In the genomic region with DNA sequence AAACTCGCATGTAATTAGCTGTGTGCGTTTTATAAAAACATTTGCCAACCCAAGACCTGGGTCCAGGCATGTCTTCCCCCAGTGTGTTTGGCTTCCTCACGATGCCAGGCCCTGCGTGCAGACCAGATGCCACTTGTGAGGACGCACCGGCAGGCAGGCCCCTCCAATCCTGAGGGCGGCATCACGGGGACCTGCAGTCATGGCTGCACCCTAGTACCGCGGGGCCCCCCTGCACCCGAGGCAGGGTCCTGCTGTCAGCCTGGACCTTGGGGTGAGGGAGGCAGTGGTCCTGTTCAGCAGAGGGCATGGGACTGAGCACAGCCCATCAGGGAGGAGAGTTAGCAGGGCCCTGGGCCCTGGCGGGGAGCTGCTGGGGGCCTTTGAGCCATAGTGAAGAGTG, we compare ENCODE assay signal across 1 cellular context.
TF ChIP-seq lines count a peak whose summit lies in the region.

No MANE protein-coding gene starts in this region.

TF ChIP-seq in H1, 55 proteins besides CTCF, POLR2A, EP300 and RAD21:
- TF ChIP-seq CTBP2 (IDR thresholded peaks at IDR 0.05; ENCODE audit: borderline replicate concordance, insufficient read depth, insufficient read length, low read length) = no peak
- TF ChIP-seq EZH2 (IDR thresholded peaks at IDR 0.05; ENCODE audit: low read depth, low read length, severe bottlenecking) = no peak
- TF ChIP-seq, protein P1, sequence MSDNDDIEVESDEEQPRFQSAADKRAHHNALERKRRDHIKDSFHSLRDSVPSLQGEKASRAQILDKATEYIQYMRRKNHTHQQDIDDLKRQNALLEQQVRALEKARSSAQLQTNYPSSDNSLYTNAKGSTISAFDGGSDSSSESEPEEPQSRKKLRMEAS (IDR thresholded peaks at IDR 0.05) = no peak
- TF ChIP-seq SAP30 (IDR thresholded peaks at IDR 0.05; ENCODE audit: insufficient read depth, insufficient replicate concordance, low read length) = no peak
- TF ChIP-seq GABPA (IDR thresholded peaks at IDR 0.05; ENCODE audit: borderline replicate concordance, insufficient read depth, low read length) = no peak
- no peak for TF ChIP-seq TBP (IDR thresholded peaks at IDR 0.05; ENCODE audit: low read depth, low read length)
- TF ChIP-seq CBX5 (IDR thresholded peaks at IDR 0.05; ENCODE audit: low read depth, low read length) = no peak
- no peak for TF ChIP-seq SIRT6 (IDR thresholded peaks at IDR 0.05; ENCODE audit: low read length)
- TF ChIP-seq SIN3A (conservative IDR thresholded peaks at IDR 0.05 in 1 of 2, IDR thresholded peaks at IDR 0.05 in 1 of 2; ENCODE audit: low read depth in 1 of 2, low read length in 2 of 2) = no peak
- TF ChIP-seq BACH1 (IDR thresholded peaks at IDR 0.05; ENCODE audit: low read length) = no peak
- no peak for TF ChIP-seq SP2 (IDR thresholded peaks at IDR 0.05; ENCODE audit: low read length)
- TF ChIP-seq, protein P2, sequence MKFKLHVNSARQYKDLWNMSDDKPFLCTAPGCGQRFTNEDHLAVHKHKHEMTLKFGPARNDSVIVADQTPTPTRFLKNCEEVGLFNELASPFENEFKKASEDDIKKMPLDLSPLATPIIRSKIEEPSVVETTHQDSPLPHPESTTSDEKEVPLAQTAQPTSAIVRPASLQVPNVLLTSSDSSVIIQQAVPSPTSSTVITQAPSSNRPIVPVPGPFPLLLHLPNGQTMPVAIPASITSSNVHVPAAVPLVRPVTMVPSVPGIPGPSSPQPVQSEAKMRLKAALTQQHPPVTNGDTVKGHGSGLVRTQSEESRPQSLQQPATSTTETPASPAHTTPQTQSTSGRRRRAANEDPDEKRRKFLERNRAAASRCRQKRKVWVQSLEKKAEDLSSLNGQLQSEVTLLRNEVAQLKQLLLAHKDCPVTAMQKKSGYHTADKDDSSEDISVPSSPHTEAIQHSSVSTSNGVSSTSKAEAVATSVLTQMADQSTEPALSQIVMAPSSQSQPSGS (IDR thresholded peaks at IDR 0.05; ENCODE audit: low read length) = no peak
- TF ChIP-seq ZNF274 (IDR thresholded peaks at IDR 0.05; ENCODE audit: borderline replicate concordance, extremely low read depth, low read length) = no peak
